In genomic region chr9:136762915-136763648, GRCh38 we compare ENCODE assay signal across 10 cellular contexts. TPM values are rescaled to one million over a fixed set of nuclear protein-coding genes. Genes with fewer than 3 reads are reported as not detected.
A peak's percentile ranks its signal among the peaks of the same experiment; 100 is the strongest.
DNase-seq lines count a peak whose midpoint lies in the region; ATAC-seq and TF ChIP-seq lines count a peak whose summit lies in the region.
"Had no signal": no experiment of that assay in that cellular context is flagged by ENCODE, and none has a peak within 500 bp of the region (broad histone marks: within the 10 kb centered on the region; RNA-seq: fewer than 3 reads in every experiment).

No MANE protein-coding gene starts in this region.

- POLR2A ChIA-PET in naive thymus-derived CD8-positive, alpha-beta T cell (lab: Charles Lee) = interaction anchor here (0.5 to 0.7 kb wide), 2 partner anchors 11 to 563 kb away, joined by 3 to 5 read pairs; no protein-coding TSS in a partner anchor

- H3K36me3 ChIP-seq in DOHH2 (ENCODE audit: control insufficient read depth, low read length) = no peaks in the 10 kb centered on the region
- no peaks in the 10 kb centered on the region for H3K36me3 ChIP-seq in prostate gland

- H3K79me2 ChIP-seq in DOHH2 (ENCODE audit: control insufficient read depth, low read length) = no peaks in the 10 kb centered on the region

- H3K9me3 ChIP-seq in DOHH2 (ENCODE audit: control insufficient read depth, insufficient read depth, low read length) = no peaks in the 10 kb centered on the region
- no peaks in the 10 kb centered on the region for H3K9me3 ChIP-seq in prostate gland

- H3K27me3 Mint-ChIP-seq in activated naive CD8-positive, alpha-beta T cell treated with anti-CD3 and anti-CD28 coated beads, Interleukin-2, amount 50 U/mL, for 24 hours = peaks cover 13% of the 10 kb centered on the region
- H3K27me3 Mint-ChIP-seq in naive thymus-derived CD8-positive, alpha-beta T cell = peaks cover 0 to 33% (median 12%) of the 10 kb centered on the region in 5 donors

- no peak overlapping the region for H3K27ac Mint-ChIP-seq in activated naive CD8-positive, alpha-beta T cell treated with anti-CD3 and anti-CD28 coated beads, Interleukin-2, amount 50 U/mL, for 24 hours
- peak overlapping the region in 2 of 10 donors; percentile 33 to 44 for H3K27ac Mint-ChIP-seq in naive thymus-derived CD8-positive, alpha-beta T cell
- H3K27ac Mint-ChIP-seq: activated naive CD4-positive, alpha-beta T cell treated with anti-CD3 and anti-CD28 coated beads, Interleukin-2, amount 50 U/mL, for 72 hours had no signal

- intact Hi-C loops in prostate gland (cut with DNase I) = no loop called here

- H3K27ac ChIP-seq in DOHH2 (ENCODE audit: low read depth, low read length) = no peak overlapping the region
- no peak overlapping the region for H3K27ac ChIP-seq in prostate gland

- TF ChIP-seq POLR2A in prostate gland (IDR thresholded peaks at IDR 0.05) = no peak

- no peaks in the 10 kb centered on the region for H4K20me1 ChIP-seq in DOHH2 (ENCODE audit: control insufficient read depth, insufficient read depth, low read depth, low read length)

- H3K4me1 ChIP-seq in DOHH2 (ENCODE audit: control insufficient read depth, low read length) (peaks cover 49% of the 10 kb centered on the region), prostate gland (replicated peaks) (no peaks in the 10 kb centered on the region)

- TF ChIP-seq CTCF in DOHH2 (IDR thresholded peaks at IDR 0.05; ENCODE audit: low read depth, low read length, poor library complexity, severe bottlenecking) (peak; percentile 17), prostate gland (IDR thresholded peaks at IDR 0.05) (no peak)

- H3K4me3 Mint-ChIP-seq in activated naive CD8-positive, alpha-beta T cell treated with anti-CD3 and anti-CD28 coated beads, Interleukin-2, amount 50 U/mL, for 24 hours = no peak overlapping the region
- H3K4me3 Mint-ChIP-seq in naive thymus-derived CD8-positive, alpha-beta T cell = no peak overlapping the region

- H3K9me2 ChIP-seq in DOHH2 (replicated peaks; ENCODE audit: control insufficient read depth, low read length) = no peaks in the 10 kb centered on the region

- no peak for ATAC-seq in activated naive CD8-positive, alpha-beta T cell treated with anti-CD3 and anti-CD28 coated beads, Interleukin-2, amount 50 U/mL, for 24 hours
- ATAC-seq in naive thymus-derived CD8-positive, alpha-beta T cell = peak; percentile 25 to 41
- no peak for ATAC-seq in HG03521 (IDR thresholded peaks at IDR 0.05; ENCODE audit: unreplicated experiment)

- peaks cover 17% of the 10 kb centered on the region for H3K27me3 ChIP-seq in DOHH2 (ENCODE audit: control insufficient read depth, low read length)
- no peaks in the 10 kb centered on the region for H3K27me3 ChIP-seq in prostate gland (replicated peaks; ENCODE audit: insufficient read depth)

- H3K4me2 ChIP-seq in DOHH2 (ENCODE audit: low read length) = peak overlapping the region; percentile 39

- H3K4me1 Mint-ChIP-seq in activated naive CD8-positive, alpha-beta T cell treated with anti-CD3 and anti-CD28 coated beads, Interleukin-2, amount 50 U/mL, for 24 hours = peaks cover 14% of the 10 kb centered on the region
- peaks cover 0 to 22% (median 2%) of the 10 kb centered on the region in 4 donors for H3K4me1 Mint-ChIP-seq in naive thymus-derived CD8-positive, alpha-beta T cell

- H3F3A ChIP-seq in DOHH2 (ENCODE audit: control insufficient read depth, insufficient read depth) = peaks cover 10% of the 10 kb centered on the region

- DNase-seq in NCI-H526 treated with DMSO at 0.1 percent for 48 hours (lab: John Stamatoyannopoulos, UW) (peak; percentile 35), kidney tubule cell (ENCODE audit: low spot score) (no peak), prostate gland (ENCODE audit: low spot score) (no peak), AML-193 (lab: John Stamatoyannopoulos, UW) (no peak)
- peak; percentile 67 for DNase-seq in activated naive CD8-positive, alpha-beta T cell treated with anti-CD3 and anti-CD28 coated beads, Interleukin-2, amount 50 U/mL, for 24 hours
- DNase-seq in naive thymus-derived CD8-positive, alpha-beta T cell = peak in 4 of 10 donors; percentile 17 to 61 (median 44)

- 18% methylated on average over 34 of the region's 37 CpGs for WGBS in prostate gland

- H3K36me3 Mint-ChIP-seq in activated naive CD8-positive, alpha-beta T cell treated with anti-CD3 and anti-CD28 coated beads, Interleukin-2, amount 50 U/mL, for 24 hours (ENCODE audit: low read depth) = no peaks in the 10 kb centered on the region
- no peaks in the 10 kb centered on the region for H3K36me3 Mint-ChIP-seq in naive thymus-derived CD8-positive, alpha-beta T cell
- H3K36me3 Mint-ChIP-seq: activated naive CD4-positive, alpha-beta T cell treated with anti-CD3 and anti-CD28 coated beads, Interleukin-2, amount 50 U/mL, for 72 hours had no signal

- no peaks in the 10 kb centered on the region for H3K9me3 Mint-ChIP-seq in activated naive CD8-positive, alpha-beta T cell treated with anti-CD3 and anti-CD28 coated beads, Interleukin-2, amount 50 U/mL, for 24 hours
- H3K9me3 Mint-ChIP-seq in naive thymus-derived CD8-positive, alpha-beta T cell = no peaks in the 10 kb centered on the region
- H3K9me3 Mint-ChIP-seq: activated naive CD4-positive, alpha-beta T cell treated with anti-CD3 and anti-CD28 coated beads, Interleukin-2, amount 50 U/mL, for 72 hours had no signal

- H3K4me3 ChIP-seq in DOHH2 (ENCODE audit: low read length) (no peak overlapping the region), prostate gland (no peak overlapping the region)

RNA-seq across cellular contexts. Expression of gene LCN15, which starts 1.2 kb away (rescaled TPM):
- not detected for total RNA-seq in naive thymus-derived CD8-positive, alpha-beta T cell
- not detected for polyA plus RNA-seq in naive thymus-derived CD8-positive, alpha-beta T cell
- under 1 TPM in 1 of 2 donors, not detected in 1; 0.40 TPM for total RNA-seq in prostate gland
- total RNA-seq: activated naive CD4-positive, alpha-beta T cell treated with anti-CD3 and anti-CD28 coated beads, Interleukin-2, amount 50 U/mL, for 72 hours had no signal
- polyA plus RNA-seq: neural cell had no signal

RNA-seq across cellular contexts. Expression of gene LCN8, which starts 5.0 kb away (rescaled TPM):
- total RNA-seq in naive thymus-derived CD8-positive, alpha-beta T cell = 1 to 10 TPM; 1.4 to 2.6 TPM
- not detected for polyA plus RNA-seq in naive thymus-derived CD8-positive, alpha-beta T cell
- total RNA-seq in prostate gland = not detected
- total RNA-seq: activated naive CD4-positive, alpha-beta T cell treated with anti-CD3 and anti-CD28 coated beads, Interleukin-2, amount 50 U/mL, for 72 hours had no signal
- polyA plus RNA-seq: neural cell had no signal

RNA-seq across cellular contexts. Expression of gene LCN6, which starts 14.8 kb away (rescaled TPM):
- total RNA-seq in naive thymus-derived CD8-positive, alpha-beta T cell = not detected
- polyA plus RNA-seq in naive thymus-derived CD8-positive, alpha-beta T cell = not detected
- 10 to 100 TPM in 1 of 2 donors, 1 to 10 TPM in 1; 7.8 to 16.2 TPM for total RNA-seq in prostate gland
- total RNA-seq: activated naive CD4-positive, alpha-beta T cell treated with anti-CD3 and anti-CD28 coated beads, Interleukin-2, amount 50 U/mL, for 72 hours had no signal
- polyA plus RNA-seq: neural cell had no signal

RNA-seq across cellular contexts. Expression of gene LCN10, which starts 20.3 kb away (rescaled TPM):
- 10 to 100 TPM; 11.0 to 11.1 TPM for total RNA-seq in naive thymus-derived CD8-positive, alpha-beta T cell
- polyA plus RNA-seq in naive thymus-derived CD8-positive, alpha-beta T cell = 1 to 10 TPM in 2 of 3 donors, under 1 TPM in 1; 0.60 to 6.6 (median 3.1) TPM
- 10 to 100 TPM in 1 of 2 donors, 1 to 10 TPM in 1; 3.9 to 14.8 TPM for total RNA-seq in prostate gland
- polyA plus RNA-seq: neural cell had no signal

RNA-seq across cellular contexts. Expression of gene TMEM141, which starts 28.1 kb away (rescaled TPM):
- 10 to 100 TPM; 49.7 to 51.6 TPM for total RNA-seq in naive thymus-derived CD8-positive, alpha-beta T cell
- polyA plus RNA-seq in naive thymus-derived CD8-positive, alpha-beta T cell = 10 to 100 TPM; 34.2 to 40.5 (median 37.3) TPM
- total RNA-seq in prostate gland = 100 to 1,000 TPM; 181 to 335 TPM

Comparison
In these comparisons a context has a peak if more than half of its experiments do, and no peak if none do; other contexts are left out.
1. DNase-seq: peak in NCI-H526 treated with DMSO at 0.1 percent for 48 hours (single experiment) and activated naive CD8-positive, alpha-beta T cell treated with anti-CD3 and anti-CD28 coated beads, Interleukin-2, amount 50 U/mL, for 24 hours (single experiment); none in kidney tubule cell (single experiment), prostate gland (single experiment) and AML-193 (0 of 2).
2. ATAC-seq: peak in naive thymus-derived CD8-positive, alpha-beta T cell (2 of 2); none in activated naive CD8-positive, alpha-beta T cell treated with anti-CD3 and anti-CD28 coated beads, Interleukin-2, amount 50 U/mL, for 24 hours (single experiment) and HG03521 (single experiment).
3. RNA of gene LCN6, which starts 14.8 kb away (total RNA-seq): 7.8 to 16.2 TPM in prostate gland; not detected in naive thymus-derived CD8-positive, alpha-beta T cell; every median in the first group is over 4 times any median in the second.